9 cellular contexts compared by ENCODE assay signal in genomic region chr21:33036430-33037162, GRCh38. TPM values are rescaled to one million over a fixed set of nuclear protein-coding genes. Genes with fewer than 3 reads are reported as not detected.
DNase-seq lines count a peak whose midpoint lies in the region; ATAC-seq and TF ChIP-seq lines count a peak whose summit lies in the region.
"Had no signal": no experiment of that assay in that cellular context is flagged by ENCODE, and none has a peak within 500 bp of the region (broad histone marks: within the 10 kb centered on the region; RNA-seq: fewer than 3 reads in every experiment).

No MANE protein-coding gene starts in this region.

- no peak overlapping the region for H3K4me3 ChIP-seq in lower lobe of right lung

- POLR2A ChIA-PET in CD4-positive, alpha-beta T cell (lab: Charles Lee): no interaction called here
- POLR2A ChIA-PET in WTC11 (lab: Charles Lee): interaction anchor here (0.5 kb wide), 1 partner anchor 11 kb away, joined by 3 read pairs; the partner anchor contains the start of gene OLIG2

- no peaks in the 10 kb centered on the region for H3K36me3 Mint-ChIP-seq in CD4-positive, alpha-beta T cell (ENCODE audit: low read depth)
- no peaks in the 10 kb centered on the region for H3K36me3 Mint-ChIP-seq in WTC11
- H3K36me3 Mint-ChIP-seq: brain had no signal

- no peaks in the 10 kb centered on the region for H3K9me3 ChIP-seq in CD4-positive, alpha-beta T cell (ENCODE audit: control insufficient read depth, low read length)
- H3K9me3 ChIP-seq in lower lobe of right lung: no peaks in the 10 kb centered on the region

- H3K4me1 ChIP-seq in lower lobe of right lung: no peaks in the 10 kb centered on the region

- H3K4me3 Mint-ChIP-seq in CD4-positive, alpha-beta T cell: no peak overlapping the region
- H3K4me3 Mint-ChIP-seq in WTC11: no peak overlapping the region
- H3K4me3 Mint-ChIP-seq: brain had no signal

- CTCF ChIA-PET in CD4-positive, alpha-beta T cell (lab: Charles Lee): interaction anchor here (0.6 kb wide), 2 partner anchors 62 to 103 kb away, joined by 3 to 5 read pairs; no protein-coding TSS in a partner anchor
- CTCF ChIA-PET in WTC11 (lab: Charles Lee): interaction anchor here (0.7 to 6.5 kb wide), 5 partner anchors 11 to 96 kb away, joined by 3 to 28 read pairs (median 4); partner anchors contain the start of gene OLIG2

- peaks cover 59% of the 10 kb centered on the region for H3K27me3 Mint-ChIP-seq in CD4-positive, alpha-beta T cell
- peaks cover 77% of the 10 kb centered on the region for H3K27me3 Mint-ChIP-seq in WTC11 (ENCODE audit: low read depth)

- TF ChIP-seq CTCF in CD4-positive, alpha-beta T cell (IDR thresholded peaks at IDR 0.05): no peak
- TF ChIP-seq CTCF in WTC11 (IDR thresholded peaks at IDR 0.05): no peak
- no peak for TF ChIP-seq CTCF in lower lobe of right lung (IDR thresholded peaks at IDR 0.05)

- H3K4me1 Mint-ChIP-seq in CD4-positive, alpha-beta T cell (ENCODE audit: low read depth): peaks cover 13% of the 10 kb centered on the region
- peaks cover 41% of the 10 kb centered on the region for H3K4me1 Mint-ChIP-seq in WTC11

- intact Hi-C loops in CD4-positive, alpha-beta T cell (cut with DNase I, micrococcal nuclease): no loop called here
- intact Hi-C loops in lower lobe of right lung (cut with DNase I): no loop called here

- no peaks in the 10 kb centered on the region for H3K36me3 ChIP-seq in lower lobe of right lung

- H3K27me3 ChIP-seq in CD4-positive, alpha-beta T cell (ENCODE audit: control insufficient read depth, insufficient read depth, low read length): peaks cover 25% of the 10 kb centered on the region
- peaks cover 38% of the 10 kb centered on the region for H3K27me3 ChIP-seq in lower lobe of right lung (ENCODE audit: low read depth)

- peak; percentile 43 for ATAC-seq in CD4-positive, alpha-beta T cell (ENCODE audit: poor library complexity)
- peak; percentile 64 for ATAC-seq in HG03432 (IDR thresholded peaks at IDR 0.05; ENCODE audit: unreplicated experiment)
- ATAC-seq in WTC11: peak; percentile 13
- peak; percentile 58 to 73 for ATAC-seq in lower lobe of right lung
- ATAC-seq in GM21717 (IDR thresholded peaks at IDR 0.05; ENCODE audit: unreplicated experiment): no peak
- no peak for ATAC-seq in HG02973 (IDR thresholded peaks at IDR 0.05; ENCODE audit: unreplicated experiment)

- no peaks in the 10 kb centered on the region for H3K9me3 Mint-ChIP-seq in CD4-positive, alpha-beta T cell
- H3K9me3 Mint-ChIP-seq in WTC11: 0 out of 2 replicates have a peak, but pooled peaks cover 6% of the 10 kb centered on the region

- no peak overlapping the region for H3K27ac Mint-ChIP-seq in CD4-positive, alpha-beta T cell
- H3K27ac Mint-ChIP-seq in WTC11: no peak overlapping the region

- peak in 2 of 10 experiments; percentile 8 to 10 for DNase-seq in CD4-positive, alpha-beta T cell
- DNase-seq in WTC11 (ENCODE audit: low spot score) (no peak), lower lobe of right lung (peak; percentile 60), NCI-H146 treated with DMSO at 0.1 percent for 48 hours (lab: John Stamatoyannopoulos, UW; ENCODE audit: unreplicated experiment) (no peak), NCI-H2029 (lab: John Stamatoyannopoulos, UW) (no peak)

- no peak overlapping the region for H3K27ac ChIP-seq in CD4-positive, alpha-beta T cell (ENCODE audit: low read depth, low read length)
- H3K27ac ChIP-seq in lower lobe of right lung: no peak overlapping the region

TF ChIP-seq in WTC11, 78 proteins besides CTCF, POLR2A, EP300 and RAD21 (continues in another document):
- TF ChIP-seq ETV6 (CRISPR knock-in tag; IDR thresholded peaks at IDR 0.05) (no peak), OVOL2 (CRISPR knock-in tag; IDR thresholded peaks at IDR 0.05; ENCODE audit: borderline replicate concordance) (no peak), CREB1 (CRISPR knock-in tag; IDR thresholded peaks at IDR 0.05) (no peak), GTF2I (CRISPR knock-in tag; conservative IDR thresholded peaks at IDR 0.05) (no peak), MLX (CRISPR knock-in tag; IDR thresholded peaks at IDR 0.05) (no peak)
- TF ChIP-seq, protein P1, sequence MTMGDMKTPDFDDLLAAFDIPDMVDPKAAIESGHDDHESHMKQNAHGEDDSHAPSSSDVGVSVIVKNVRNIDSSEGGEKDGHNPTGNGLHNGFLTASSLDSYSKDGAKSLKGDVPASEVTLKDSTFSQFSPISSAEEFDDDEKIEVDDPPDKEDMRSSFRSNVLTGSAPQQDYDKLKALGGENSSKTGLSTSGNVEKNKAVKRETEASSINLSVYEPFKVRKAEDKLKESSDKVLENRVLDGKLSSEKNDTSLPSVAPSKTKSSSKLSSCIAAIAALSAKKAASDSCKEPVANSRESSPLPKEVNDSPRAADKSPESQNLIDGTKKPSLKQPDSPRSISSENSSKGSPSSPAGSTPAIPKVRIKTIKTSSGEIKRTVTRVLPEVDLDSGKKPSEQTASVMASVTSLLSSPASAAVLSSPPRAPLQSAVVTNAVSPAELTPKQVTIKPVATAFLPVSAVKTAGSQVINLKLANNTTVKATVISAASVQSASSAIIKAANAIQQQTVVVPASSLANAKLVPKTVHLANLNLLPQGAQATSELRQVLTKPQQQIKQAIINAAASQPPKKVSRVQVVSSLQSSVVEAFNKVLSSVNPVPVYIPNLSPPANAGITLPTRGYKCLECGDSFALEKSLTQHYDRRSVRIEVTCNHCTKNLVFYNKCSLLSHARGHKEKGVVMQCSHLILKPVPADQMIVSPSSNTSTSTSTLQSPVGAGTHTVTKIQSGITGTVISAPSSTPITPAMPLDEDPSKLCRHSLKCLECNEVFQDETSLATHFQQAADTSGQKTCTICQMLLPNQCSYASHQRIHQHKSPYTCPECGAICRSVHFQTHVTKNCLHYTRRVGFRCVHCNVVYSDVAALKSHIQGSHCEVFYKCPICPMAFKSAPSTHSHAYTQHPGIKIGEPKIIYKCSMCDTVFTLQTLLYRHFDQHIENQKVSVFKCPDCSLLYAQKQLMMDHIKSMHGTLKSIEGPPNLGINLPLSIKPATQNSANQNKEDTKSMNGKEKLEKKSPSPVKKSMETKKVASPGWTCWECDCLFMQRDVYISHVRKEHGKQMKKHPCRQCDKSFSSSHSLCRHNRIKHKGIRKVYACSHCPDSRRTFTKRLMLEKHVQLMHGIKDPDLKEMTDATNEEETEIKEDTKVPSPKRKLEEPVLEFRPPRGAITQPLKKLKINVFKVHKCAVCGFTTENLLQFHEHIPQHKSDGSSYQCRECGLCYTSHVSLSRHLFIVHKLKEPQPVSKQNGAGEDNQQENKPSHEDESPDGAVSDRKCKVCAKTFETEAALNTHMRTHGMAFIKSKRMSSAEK (CRISPR knock-in tag; IDR thresholded peaks at IDR 0.05; ENCODE audit: borderline replicate concordance): no peak
- TF ChIP-seq, protein P2, sequence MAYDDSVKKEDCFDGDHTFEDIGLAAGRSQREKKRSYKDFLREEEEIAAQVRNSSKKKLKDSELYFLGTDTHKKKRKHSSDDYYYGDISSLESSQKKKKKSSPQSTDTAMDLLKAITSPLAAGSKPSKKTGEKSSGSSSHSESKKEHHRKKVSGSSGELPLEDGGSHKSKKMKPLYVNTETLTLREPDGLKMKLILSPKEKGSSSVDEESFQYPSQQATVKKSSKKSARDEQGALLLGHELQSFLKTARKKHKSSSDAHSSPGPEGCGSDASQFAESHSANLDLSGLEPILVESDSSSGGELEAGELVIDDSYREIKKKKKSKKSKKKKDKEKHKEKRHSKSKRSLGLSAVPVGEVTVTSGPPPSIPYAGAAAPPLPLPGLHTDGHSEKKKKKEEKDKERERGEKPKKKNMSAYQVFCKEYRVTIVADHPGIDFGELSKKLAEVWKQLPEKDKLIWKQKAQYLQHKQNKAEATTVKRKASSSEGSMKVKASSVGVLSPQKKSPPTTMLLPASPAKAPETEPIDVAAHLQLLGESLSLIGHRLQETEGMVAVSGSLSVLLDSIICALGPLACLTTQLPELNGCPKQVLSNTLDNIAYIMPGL (CRISPR knock-in tag; IDR thresholded peaks at IDR 0.05): no peak
- TF ChIP-seq, protein P3, sequence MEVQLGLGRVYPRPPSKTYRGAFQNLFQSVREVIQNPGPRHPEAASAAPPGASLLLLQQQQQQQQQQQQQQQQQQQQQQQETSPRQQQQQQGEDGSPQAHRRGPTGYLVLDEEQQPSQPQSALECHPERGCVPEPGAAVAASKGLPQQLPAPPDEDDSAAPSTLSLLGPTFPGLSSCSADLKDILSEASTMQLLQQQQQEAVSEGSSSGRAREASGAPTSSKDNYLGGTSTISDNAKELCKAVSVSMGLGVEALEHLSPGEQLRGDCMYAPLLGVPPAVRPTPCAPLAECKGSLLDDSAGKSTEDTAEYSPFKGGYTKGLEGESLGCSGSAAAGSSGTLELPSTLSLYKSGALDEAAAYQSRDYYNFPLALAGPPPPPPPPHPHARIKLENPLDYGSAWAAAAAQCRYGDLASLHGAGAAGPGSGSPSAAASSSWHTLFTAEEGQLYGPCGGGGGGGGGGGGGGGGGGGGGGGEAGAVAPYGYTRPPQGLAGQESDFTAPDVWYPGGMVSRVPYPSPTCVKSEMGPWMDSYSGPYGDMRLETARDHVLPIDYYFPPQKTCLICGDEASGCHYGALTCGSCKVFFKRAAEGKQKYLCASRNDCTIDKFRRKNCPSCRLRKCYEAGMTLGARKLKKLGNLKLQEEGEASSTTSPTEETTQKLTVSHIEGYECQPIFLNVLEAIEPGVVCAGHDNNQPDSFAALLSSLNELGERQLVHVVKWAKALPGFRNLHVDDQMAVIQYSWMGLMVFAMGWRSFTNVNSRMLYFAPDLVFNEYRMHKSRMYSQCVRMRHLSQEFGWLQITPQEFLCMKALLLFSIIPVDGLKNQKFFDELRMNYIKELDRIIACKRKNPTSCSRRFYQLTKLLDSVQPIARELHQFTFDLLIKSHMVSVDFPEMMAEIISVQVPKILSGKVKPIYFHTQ (CRISPR knock-in tag; IDR thresholded peaks at IDR 0.05): no peak
- TF ChIP-seq, protein P4, sequence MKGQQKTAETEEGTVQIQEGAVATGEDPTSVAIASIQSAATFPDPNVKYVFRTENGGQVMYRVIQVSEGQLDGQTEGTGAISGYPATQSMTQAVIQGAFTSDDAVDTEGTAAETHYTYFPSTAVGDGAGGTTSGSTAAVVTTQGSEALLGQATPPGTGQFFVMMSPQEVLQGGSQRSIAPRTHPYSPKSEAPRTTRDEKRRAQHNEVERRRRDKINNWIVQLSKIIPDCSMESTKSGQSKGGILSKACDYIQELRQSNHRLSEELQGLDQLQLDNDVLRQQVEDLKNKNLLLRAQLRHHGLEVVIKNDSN (CRISPR knock-in tag; IDR thresholded peaks at IDR 0.05): no peak

RNA-seq across cellular contexts. Expression of gene OLIG2, which starts 10.9 kb away (rescaled TPM):
- total RNA-seq in CD4-positive, alpha-beta T cell: not detected
- total RNA-seq in WTC11 (2021) (0.60 to 0.79 TPM (median 0.71 TPM) in 3 replicates), lower lobe of right lung (not detected)

RNA-seq across cellular contexts. Expression of gene OLIG1, which starts 33.3 kb away (rescaled TPM):
- not detected for total RNA-seq in CD4-positive, alpha-beta T cell
- total RNA-seq in WTC11 (2021) (2.1 to 2.4 TPM (median 2.2 TPM) in 3 replicates), lower lobe of right lung (0.59 TPM)

Comparison
In these comparisons a context has a peak if more than half of its experiments do, and no peak if none do; other contexts are left out.
1. ATAC-seq: peak in CD4-positive, alpha-beta T cell (single experiment), HG03432 (single experiment), WTC11 (single experiment) and lower lobe of right lung (2 of 2); none in GM21717 (single experiment) and HG02973 (single experiment).